In genomic region chr3:53051929-53052328, GRCh38 we compare ENCODE assay signal across 14 cellular contexts.
"Had no signal": no experiment of that assay in that cellular context is flagged by ENCODE, and none has a peak within 500 bp of the region (broad histone marks: within the 10 kb centered on the region; RNA-seq: fewer than 3 reads in every experiment).

No MANE protein-coding gene starts in this region.

- H3K27me3 ChIP-seq: dorsolateral prefrontal cortex, right lobe of liver, testis, upper lobe of left lung had no signal

- H3K4me1 Mint-ChIP-seq: nephron progenitor cell had no signal

- H3K27me3 Mint-ChIP-seq: activated CD4-positive, alpha-beta memory T cell treated with anti-CD3 and anti-CD28 coated beads for 36 hours; activated T-cell treated with anti-CD3 and anti-CD28 coated beads, Interleukin-2, amount 50 U/mL, for 24 hours had no signal

- H3K36me3 Mint-ChIP-seq: activated CD4-positive, alpha-beta memory T cell treated with anti-CD3 and anti-CD28 coated beads for 36 hours had no signal

- H3K4me3 ChIP-seq: cardiac muscle cell, dorsolateral prefrontal cortex, right lobe of liver, testis, upper lobe of left lung had no signal

- H3K27ac ChIP-seq: cardiac muscle cell, right lobe of liver, testis, upper lobe of left lung had no signal

- H3K4me1 ChIP-seq: testis had no signal

- H3K4me3 Mint-ChIP-seq: activated CD4-positive, alpha-beta memory T cell treated with anti-CD3 and anti-CD28 coated beads for 36 hours; activated T-cell treated with anti-CD3 and anti-CD28 coated beads, Interleukin-2, amount 50 U/mL, for 24 hours; nephron progenitor cell; stimulated activated naive CD8-positive, alpha-beta T cell treated with anti-CD3 and anti-CD28 coated beads, Interleukin-15, Interleukin-2, amounts not matched to agents 100 ng/mL and 50 ng/mL, for 24 hours had no signal

- H3K27ac Mint-ChIP-seq: activated CD4-positive, alpha-beta memory T cell treated with anti-CD3 and anti-CD28 coated beads for 36 hours; activated T-cell treated with anti-CD3 and anti-CD28 coated beads, Interleukin-2, amount 50 U/mL, for 24 hours; nephron progenitor cell; stimulated activated naive CD8-positive, alpha-beta T cell treated with anti-CD3 and anti-CD28 coated beads, Interleukin-15, Interleukin-2, amounts not matched to agents 100 ng/mL and 50 ng/mL, for 24 hours had no signal

- H3K9me3 Mint-ChIP-seq: activated CD4-positive, alpha-beta memory T cell treated with anti-CD3 and anti-CD28 coated beads for 36 hours; activated T-cell treated with anti-CD3 and anti-CD28 coated beads, Interleukin-2, amount 50 U/mL, for 24 hours; nephron progenitor cell; stimulated activated naive CD8-positive, alpha-beta T cell treated with anti-CD3 and anti-CD28 coated beads, Interleukin-15, Interleukin-2, amounts not matched to agents 100 ng/mL and 50 ng/mL, for 24 hours had no signal

- DNase-seq: activated CD4-positive, alpha-beta memory T cell treated with anti-CD3 and anti-CD28 coated beads for 36 hours; activated CD4-positive, alpha-beta T cell treated with anti-CD3 and anti-CD28 coated beads for 1 hour; activated naive CD4-positive, alpha-beta T cell treated with anti-CD3 and anti-CD28 coated beads, Interleukin-2, amount 50 U/mL, for 16 hours; activated T-cell treated with anti-CD3 and anti-CD28 coated beads, Interleukin-2, amount 50 U/mL, for 24 hours; dorsolateral prefrontal cortex; erythroblast; hippocampal formation; mesenchymal stem cell; nephron progenitor cell; right lobe of liver; testis; upper lobe of left lung had no signal

- H3K36me3 ChIP-seq: cardiac muscle cell, right lobe of liver, upper lobe of left lung had no signal
